Comparison of ENCODE assay signal across 8 cellular contexts in the genomic region with DNA sequence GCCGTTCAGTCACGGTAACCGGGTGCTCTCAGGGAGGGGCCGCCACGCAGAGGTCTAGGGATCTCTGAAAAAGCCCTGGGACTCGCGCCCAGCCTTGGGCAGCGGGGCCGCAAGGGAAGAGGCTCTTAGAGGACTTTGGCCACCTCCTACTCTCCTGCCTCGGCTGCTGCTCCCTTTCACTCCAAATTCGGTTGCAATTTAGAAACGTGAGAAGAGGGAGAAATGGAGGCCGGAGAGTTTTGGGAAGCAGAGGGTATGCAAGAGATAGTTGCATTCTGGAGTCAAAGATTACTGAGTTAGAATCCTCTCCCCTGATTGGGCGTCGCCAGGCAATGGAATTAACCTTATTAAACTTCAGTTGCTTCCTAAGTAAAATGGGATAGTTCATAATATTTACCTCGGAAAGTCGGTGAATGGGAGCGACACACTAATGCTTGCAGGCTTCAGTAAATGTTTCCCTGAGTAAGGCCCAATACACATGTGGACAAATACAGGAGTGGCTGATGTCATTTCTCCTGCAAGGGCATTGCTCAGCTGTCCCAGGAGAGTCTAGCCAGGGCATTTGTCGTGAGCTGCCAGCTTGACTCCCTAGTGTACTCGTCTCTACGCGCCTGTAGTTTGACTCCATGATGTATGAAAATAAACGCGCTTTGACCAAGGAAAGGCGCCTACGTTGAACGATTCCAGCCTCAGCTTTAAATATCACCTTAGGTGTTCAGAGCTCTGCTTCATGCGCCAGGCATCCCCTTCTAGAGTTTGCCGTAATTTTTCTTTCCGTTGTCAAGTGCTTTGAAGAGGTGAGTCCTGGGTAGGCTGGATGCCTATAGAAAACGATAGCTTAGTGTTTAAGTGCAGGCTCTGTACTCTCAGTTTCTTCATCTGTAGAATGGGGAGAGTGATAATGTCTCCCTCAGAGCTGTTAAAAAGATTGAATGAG. TPM values are rescaled to one million over a fixed set of nuclear protein-coding genes. Genes with fewer than 3 reads are reported as not detected.
A peak's percentile ranks its signal among the peaks of the same experiment; 100 is the strongest.
DNase-seq lines count a peak whose midpoint lies in the region; ATAC-seq and TF ChIP-seq lines count a peak whose summit lies in the region.

No MANE protein-coding gene starts in this region.

- H3K27ac Mint-ChIP-seq in activated B cell treated with CpG ODN at 0.5 μM for 24 hours = peak overlapping the region; percentile 97
- H3K27ac Mint-ChIP-seq in natural killer cell = peak overlapping the region; percentile 89 to 90

- H3K9me3 Mint-ChIP-seq in activated B cell treated with CpG ODN at 0.5 μM for 24 hours = no peaks in the 10 kb centered on the region
- H3K9me3 Mint-ChIP-seq in natural killer cell = no peaks in the 10 kb centered on the region

- POLR2A ChIA-PET in activated B cell treated with CpG ODN at 0.5 μM for 24 hours (lab: Charles Lee) = interaction anchor here (0.7 to 1.4 kb wide), 11 partner anchors 8 to 734 kb away, joined by 3 to 9 read pairs (median 3); a partner anchor contains a TSS

- no peaks in the 10 kb centered on the region; the same call in 1 of the 2 replicates for H3K9me3 ChIP-seq in HAP-1

- peak; percentile 8 to 21 for DNase-seq in stimulated activated CD4-positive, alpha-beta T cell treated with anti-CD3 and anti-CD28 coated beads, Interleukin-2, amount 100 ng/mL, for 24 hours
- no peak for DNase-seq in stimulated activated CD4-positive, alpha-beta T cell treated with anti-CD3 and anti-CD28 coated beads, Interleukin-12 subunit alpha, Interleukin-12 subunit beta, amount 100 ng/mL, for 4 hours
- DNase-seq in HAP-1 (ENCODE audit: low spot score in 2 of 2) (peak; percentile 12 to 45), LHCN-M2 (ENCODE audit: low read depth) (peak; percentile 48), activated B cell treated with CpG ODN at 0.5 μM for 24 hours (no peak), fibroblast of gingiva (ENCODE audit: low read depth) (peak; percentile 55), natural killer cell (no peak), KBM-7 (no peak)

- no peak for TF ChIP-seq CTCF in activated B cell treated with CpG ODN at 0.5 μM for 24 hours (IDR thresholded peaks at IDR 0.05)
- TF ChIP-seq CTCF in natural killer cell (IDR thresholded peaks at IDR 0.05) = no peak

- in situ Hi-C loops in HAP-1 (cut with MboI; ENCODE audit: low sequenced_read_pairs) (no loop called here), KBM-7 (cut with MboI; ENCODE audit: low pct_unique_long_range_greater_than_20kb, low sequenced_read_pairs) (no loop called here)

- no peaks in the 10 kb centered on the region; the same call in 1 of the 2 replicates for H3K27me3 ChIP-seq in HAP-1 (ENCODE audit: low read depth)

- ATAC-seq in activated B cell treated with CpG ODN at 0.5 μM for 24 hours (ENCODE audit: low read depth) (peak; percentile 35), natural killer cell (peak; percentile 15 to 19 (median 19))

- H3K27me3 Mint-ChIP-seq in activated B cell treated with CpG ODN at 0.5 μM for 24 hours (no peaks in the 10 kb centered on the region), natural killer cell (ENCODE audit: low read depth in 2 of 2) (no peaks in the 10 kb centered on the region)

- CTCF ChIA-PET in activated B cell treated with CpG ODN at 0.5 μM for 24 hours (lab: Charles Lee) = interaction anchor here (1.0 to 1.5 kb wide), 3 partner anchors 24 to 250 kb away, joined by 4 to 5 read pairs (median 4); no protein-coding TSS in a partner anchor

- H3K4me1 Mint-ChIP-seq in activated B cell treated with CpG ODN at 0.5 μM for 24 hours (peaks cover 39% of the 10 kb centered on the region), natural killer cell (peaks cover 51 to 52% of the 10 kb centered on the region in 2 donors)

- H3K4me3 ChIP-seq in HAP-1 = peak overlapping the region; percentile 83

- H3K36me3 Mint-ChIP-seq in activated B cell treated with CpG ODN at 0.5 μM for 24 hours (ENCODE audit: low read depth) (peaks cover 60% of the 10 kb centered on the region), natural killer cell (peaks cover 19% of the 10 kb centered on the region)

- intact Hi-C loops in activated B cell treated with CpG ODN at 0.5 μM for 24 hours (cut with micrococcal nuclease) = loop anchor here (1.0 kb wide), 5 partner anchors 27 to 734 kb away; a partner anchor contains a TSS
- intact Hi-C loops in natural killer cell (cut with micrococcal nuclease) = loop anchor here (1.0 to 2.0 kb wide), 2 partner anchors 27 to 230 kb away; a partner anchor contains a TSS

- peaks cover 29% of the 10 kb centered on the region for H3K4me1 ChIP-seq in HAP-1

- peaks cover 44% of the 10 kb centered on the region for H3K36me3 ChIP-seq in HAP-1 (replicated peaks)

- peak overlapping the region; percentile 99 for H3K4me3 Mint-ChIP-seq in activated B cell treated with CpG ODN at 0.5 μM for 24 hours
- peak overlapping the region; percentile 96 for H3K4me3 Mint-ChIP-seq in natural killer cell

RNA-seq across cellular contexts. Expression of a gene that starts 0.7 kb away (rescaled TPM):
- total RNA-seq in LHCN-M2 (2014; rRNA removed) (101 and 127 TPM in 2 replicates), activated B cell treated with CpG ODN at 0.5 μM for 24 hours (45.6 and 51.8 TPM in 2 replicates), natural killer cell (10 to 100 TPM; 12.7 to 20.6 (median 13.1) TPM)
- 35.3 TPM for polyA plus RNA-seq in LHCN-M2 (2012)

RNA-seq across cellular contexts. Expression of a gene that starts 0.9 kb away (rescaled TPM):
- total RNA-seq in LHCN-M2 (2014; rRNA removed) = 78.5 and 86.0 TPM in 2 replicates
- 62.9 TPM for polyA plus RNA-seq in LHCN-M2 (2012)
- 108 and 111 TPM in 2 replicates for total RNA-seq in activated B cell treated with CpG ODN at 0.5 μM for 24 hours
- total RNA-seq in natural killer cell = 100 to 1,000 TPM in 1 of 3 donors, 10 to 100 TPM in 2; 78.1 to 108 (median 90.0) TPM

RNA-seq across cellular contexts. Expression of a gene that starts 26.7 kb away (rescaled TPM):
- total RNA-seq in LHCN-M2 (2014; rRNA removed) (132 and 134 TPM in 2 replicates), activated B cell treated with CpG ODN at 0.5 μM for 24 hours (118 and 134 TPM in 2 replicates), natural killer cell (10 to 100 TPM; 58.4 to 87.1 (median 71.7) TPM)
- 69.8 TPM for polyA plus RNA-seq in LHCN-M2 (2012)

Comparison
In these comparisons a context has a peak if more than half of its experiments do, and no peak if none do; other contexts are left out.
1. DNase-seq: peak in stimulated activated CD4-positive, alpha-beta T cell treated with anti-CD3 and anti-CD28 coated beads, Interleukin-2, amount 100 ng/mL, for 24 hours (2 of 2), HAP-1 (2 of 2), LHCN-M2 (single experiment) and fibroblast of gingiva (single experiment); none in stimulated activated CD4-positive, alpha-beta T cell treated with anti-CD3 and anti-CD28 coated beads, Interleukin-12 subunit alpha, Interleukin-12 subunit beta, amount 100 ng/mL, for 4 hours (single experiment), activated B cell treated with CpG ODN at 0.5 μM for 24 hours (single experiment), natural killer cell (single experiment) and KBM-7 (single experiment).